ENCODE assay signal across 8 cellular contexts in genomic region chr15:100338971-100339444, GRCh38. TPM values are rescaled to one million over a fixed set of nuclear protein-coding genes. Genes with fewer than 3 reads are reported as not detected.
A peak's percentile ranks its signal among the peaks of the same experiment; 100 is the strongest.
DNase-seq lines count a peak whose midpoint lies in the region; ATAC-seq, FAIRE-seq and TF ChIP-seq lines count a peak whose summit lies in the region.

No MANE protein-coding gene starts in this region.

- H3K27me3 ChIP-seq in skeletal muscle tissue (ENCODE audit: control insufficient read depth in 3 of 3, insufficient read depth in 3 of 3, low read length in 3 of 3) = no peaks in the 10 kb centered on the region

- peaks cover 7 to 31% (median 12%) of the 10 kb centered on the region in 3 donors for H3K4me1 ChIP-seq in skeletal muscle tissue (ENCODE audit: control insufficient read depth in 3 of 3, insufficient read depth in 3 of 3, low read length in 3 of 3)

- no peak overlapping the region for H3K27ac ChIP-seq in skeletal muscle tissue (ENCODE audit: low read depth, low read length)

- DNase-seq in EH (ENCODE audit: low read depth) = peak; percentile 11
- DNase-seq in HuH-7 (ENCODE audit: low spot score) = peak; percentile 70
- DNase-seq in SK-N-DZ (ENCODE audit: low spot score) = peak; percentile 71
- DNase-seq in astrocyte of the hippocampus (ENCODE audit: low read depth, low spot score) = peak; percentile 90
- peak in 31 of 51 donors; percentile 10 to 70 (median 42) for DNase-seq in hypothalamus (lab: John Stamatoyannopoulos, UW)
- no peak for DNase-seq in GM12891 (ENCODE audit: insufficient read length, low spot score)

- ATAC-seq in GM21737 (IDR thresholded peaks at IDR 0.05; ENCODE audit: unreplicated experiment) = no peak

- no peak overlapping the region for H3K4me3 ChIP-seq in skeletal muscle tissue (ENCODE audit: low read length in 3 of 3)

- H3K36me3 ChIP-seq in skeletal muscle tissue (ENCODE audit: control insufficient read depth in 3 of 3, insufficient read depth in 3 of 3, low read length in 3 of 3) = peaks cover 0 to 5% (median 2%) of the 10 kb centered on the region in 3 donors

- no peak for TF ChIP-seq POLR2A in GM12891 (IDR thresholded peaks at IDR 0.05; ENCODE audit: low read depth, low read length)

- no peaks in the 10 kb centered on the region for H3K9me3 ChIP-seq in skeletal muscle tissue (ENCODE audit: control insufficient read depth in 3 of 3, low read length in 3 of 3)

- no peak for FAIRE-seq in GM12891 (lab: Jason Lieb, UNC)

- H3K9ac ChIP-seq in skeletal muscle tissue (ENCODE audit: low read depth in 1 of 3, low read length in 3 of 3) = peak overlapping the region in 2 of 3 donors; percentile 25 to 46

TF ChIP-seq in GM12891, 5 proteins besides CTCF, POLR2A, EP300 and RAD21:
- TF ChIP-seq POU2F2 (IDR thresholded peaks at IDR 0.05; ENCODE audit: low read depth, low read length) (no peak), PAX5 (IDR thresholded peaks at IDR 0.05; ENCODE audit: insufficient read depth, low read length, severe bottlenecking) (no peak), SPI1 (IDR thresholded peaks at IDR 0.05; ENCODE audit: low read depth, low read length) (no peak), POLR2AphosphoS5 (IDR thresholded peaks at IDR 0.05; ENCODE audit: low read depth, low read length) (no peak), TAF1 (IDR thresholded peaks at IDR 0.05; ENCODE audit: low read depth, low read length) (no peak)

RNA-seq across cellular contexts. Expression of gene ADAMTS17, which starts 2.8 kb away (rescaled TPM):
- polyA plus RNA-seq in SK-N-DZ (2014; cell fraction: cytosol; rRNA removed) = 4.2 and 11.2 TPM in 2 replicates
- polyA plus RNA-seq in SK-N-DZ (2014; cell fraction: nucleus; rRNA removed) = 7.2 and 7.8 TPM in 2 replicates
- total RNA-seq in skeletal muscle tissue = 5.7 TPM
- 0.23 TPM for polyA plus RNA-seq in GM12891 (2012; ENCODE audit: low read depth, missing spikeins)
